In genomic region chrX:76148011-76148665, GRCh38 we compare ENCODE assay signal across 1 cellular context.
TF ChIP-seq lines count a peak whose summit lies in the region.

No MANE protein-coding gene starts in this region.

TF ChIP-seq in SK-N-SH, 30 proteins besides CTCF, POLR2A, EP300 and RAD21 (continued from another document):
- TF ChIP-seq REST (IDR thresholded peaks at IDR 0.05; ENCODE audit: low read depth, low read length) (no peak), CHD2 (IDR thresholded peaks at IDR 0.05; ENCODE audit: low read length, partially characterized antibody) (no peak), TAF1 (IDR thresholded peaks at IDR 0.05; ENCODE audit: borderline replicate concordance, low read depth, low read length) (no peak), EZH2phosphoT487 (IDR thresholded peaks at IDR 0.05; ENCODE audit: borderline replicate concordance, low read depth) (no peak), SIN3A (IDR thresholded peaks at IDR 0.05; ENCODE audit: borderline replicate concordance, low read depth, low read length) (no peak), SMC3 (IDR thresholded peaks at IDR 0.05; ENCODE audit: low read depth, low read length) (no peak)
TF ChIP-seq in SK-N-SH: peak in this region for 0.
